1 cellular context compared by ENCODE assay signal in the genomic region with DNA sequence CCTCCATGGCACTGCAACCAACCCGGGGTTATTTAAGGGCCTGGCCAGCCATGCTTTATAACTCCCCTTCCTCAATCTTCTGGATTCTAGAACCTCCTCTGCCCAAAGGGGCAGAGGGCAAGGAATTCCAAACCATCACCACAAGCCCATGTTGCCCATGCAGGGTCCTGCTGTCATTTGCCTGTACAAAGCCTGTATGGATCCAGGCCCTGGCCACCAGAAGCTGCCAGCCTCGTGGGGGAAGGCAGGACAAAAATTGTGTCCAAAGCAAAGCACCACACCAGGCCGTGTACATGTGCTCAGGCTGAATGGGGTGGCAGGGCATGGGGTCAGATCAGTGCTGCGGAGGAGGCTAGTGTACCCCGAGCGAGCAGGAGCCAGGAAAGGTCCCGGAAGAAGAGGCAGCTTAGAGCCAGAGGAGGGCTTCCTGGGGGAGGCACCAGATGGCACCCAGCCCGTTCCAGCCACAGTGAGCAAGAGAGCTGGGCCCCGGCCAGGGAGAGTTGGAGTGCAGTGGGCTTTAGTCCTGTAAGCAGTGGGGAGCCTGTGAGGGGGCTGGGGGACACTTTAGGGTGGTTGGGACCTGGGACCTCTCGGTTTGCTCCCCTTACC.
TF ChIP-seq lines count a peak whose summit lies in the region.

No MANE protein-coding gene starts in this region.

TF ChIP-seq in H1, 55 proteins besides CTCF, POLR2A, EP300 and RAD21:
- TF ChIP-seq JUND (IDR thresholded peaks at IDR 0.05; ENCODE audit: low read length) (no peak), KDM1A (IDR thresholded peaks at IDR 0.05; ENCODE audit: borderline replicate concordance, low read length) (no peak), RXRA (IDR thresholded peaks at IDR 0.05; ENCODE audit: insufficient read depth, low read depth, low read length) (no peak), RBBP5 (IDR thresholded peaks at IDR 0.05; ENCODE audit: borderline replicate concordance, low read depth, low read length) (no peak), KDM5A (IDR thresholded peaks at IDR 0.05; ENCODE audit: low read length) (no peak), CBX5 (IDR thresholded peaks at IDR 0.05; ENCODE audit: low read depth, low read length) (no peak), GTF2F1 (IDR thresholded peaks at IDR 0.05; ENCODE audit: borderline replicate concordance, low read depth, low read length) (no peak), SP2 (IDR thresholded peaks at IDR 0.05; ENCODE audit: low read length) (no peak), CTBP2 (IDR thresholded peaks at IDR 0.05; ENCODE audit: borderline replicate concordance, insufficient read depth, insufficient read length, low read length) (no peak), BRCA1 (IDR thresholded peaks at IDR 0.05; ENCODE audit: low read depth, low read length) (no peak), SIX5 (IDR thresholded peaks at IDR 0.05; ENCODE audit: low read depth, low read length) (no peak), EGR1 (IDR thresholded peaks at IDR 0.05; ENCODE audit: borderline replicate concordance, low read depth, low read length) (no peak), RFX5 (IDR thresholded peaks at IDR 0.05; ENCODE audit: borderline replicate concordance, low read depth, low read length) (no peak), CHD2 (IDR thresholded peaks at IDR 0.05; ENCODE audit: low read length) (no peak), SAP30 (IDR thresholded peaks at IDR 0.05; ENCODE audit: insufficient read depth, insufficient replicate concordance, low read length) (no peak), ASH2L (IDR thresholded peaks at IDR 0.05; ENCODE audit: low read length) (no peak), CBX8 (IDR thresholded peaks at IDR 0.05; ENCODE audit: borderline replicate concordance, low read depth, low read length) (no peak), KDM4A (IDR thresholded peaks at IDR 0.05; ENCODE audit: low read depth, low read length, severe bottlenecking) (no peak)
- TF ChIP-seq, protein P1, sequence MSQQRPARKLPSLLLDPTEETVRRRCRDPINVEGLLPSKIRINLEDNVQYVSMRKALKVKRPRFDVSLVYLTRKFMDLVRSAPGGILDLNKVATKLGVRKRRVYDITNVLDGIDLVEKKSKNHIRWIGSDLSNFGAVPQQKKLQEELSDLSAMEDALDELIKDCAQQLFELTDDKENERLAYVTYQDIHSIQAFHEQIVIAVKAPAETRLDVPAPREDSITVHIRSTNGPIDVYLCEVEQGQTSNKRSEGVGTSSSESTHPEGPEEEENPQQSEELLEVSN (IDR thresholded peaks at IDR 0.05): no peak
- TF ChIP-seq, protein P2, sequence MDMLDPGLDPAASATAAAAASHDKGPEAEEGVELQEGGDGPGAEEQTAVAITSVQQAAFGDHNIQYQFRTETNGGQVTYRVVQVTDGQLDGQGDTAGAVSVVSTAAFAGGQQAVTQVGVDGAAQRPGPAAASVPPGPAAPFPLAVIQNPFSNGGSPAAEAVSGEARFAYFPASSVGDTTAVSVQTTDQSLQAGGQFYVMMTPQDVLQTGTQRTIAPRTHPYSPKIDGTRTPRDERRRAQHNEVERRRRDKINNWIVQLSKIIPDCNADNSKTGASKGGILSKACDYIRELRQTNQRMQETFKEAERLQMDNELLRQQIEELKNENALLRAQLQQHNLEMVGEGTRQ (IDR thresholded peaks at IDR 0.05; ENCODE audit: low read length): no peak
